Comparison of ENCODE assay signal across 10 cellular contexts in genomic region chr10:11824376-11824775, GRCh38. TPM values are rescaled to one million over a fixed set of nuclear protein-coding genes. Genes with fewer than 3 reads are reported as not detected.
DNase-seq lines count a peak whose midpoint lies in the region; ATAC-seq, FAIRE-seq and TF ChIP-seq lines count a peak whose summit lies in the region.
"Had no signal": no experiment of that assay in that cellular context is flagged by ENCODE, and none has a peak within 500 bp of the region (broad histone marks: within the 10 kb centered on the region; RNA-seq: fewer than 3 reads in every experiment).

No MANE protein-coding gene starts in this region.

- H3K4me3 Mint-ChIP-seq in activated naive CD4-positive, alpha-beta T cell treated with anti-CD3 and anti-CD28 coated beads, Interleukin-2, amount 50 U/mL, for 24 hours: peak overlapping the region; percentile 86
- H3K4me3 Mint-ChIP-seq in astrocyte (ENCODE audit: unreplicated experiment): peak overlapping the region; percentile 93

- H2AFZ ChIP-seq in astrocyte (ENCODE audit: low read depth, low read length): no peak overlapping the region

- TF ChIP-seq POLR2A in transverse colon (IDR thresholded peaks at IDR 0.05): no peak

- peaks cover 32% of the 10 kb centered on the region for H3K27me3 Mint-ChIP-seq in activated naive CD4-positive, alpha-beta T cell treated with anti-CD3 and anti-CD28 coated beads, Interleukin-2, amount 50 U/mL, for 24 hours
- H3K27me3 Mint-ChIP-seq in astrocyte (ENCODE audit: low read depth, unreplicated experiment): no peaks in the 10 kb centered on the region

- ATAC-seq in GM18873 (IDR thresholded peaks at IDR 0.05; ENCODE audit: low FRiP score, unreplicated experiment) (no peak), GM21390 (IDR thresholded peaks at IDR 0.05; ENCODE audit: unreplicated experiment) (no peak), HG03159 (IDR thresholded peaks at IDR 0.05; ENCODE audit: unreplicated experiment) (no peak)

- H3K9me3 ChIP-seq in astrocyte (ENCODE audit: insufficient read depth, low read depth, low read length) (no peaks in the 10 kb centered on the region), kidney (ENCODE audit: control insufficient read depth in 1 of 2, low read length in 2 of 2) (no peaks in the 10 kb centered on the region), transverse colon (no peaks in the 10 kb centered on the region)
- H3K9me3 ChIP-seq: BE2C had no signal

- WGBS in transverse colon (ENCODE audit: low coverage in 1 of 2), 2 donors: 43 to 47% methylated on average over 6 of the region's 6 CpGs

- H3K27ac ChIP-seq in astrocyte (ENCODE audit: low read depth, low read length): no peak overlapping the region
- H3K27ac ChIP-seq in kidney (ENCODE audit: low read depth in 2 of 2, low read length in 2 of 2): no peak overlapping the region
- H3K27ac ChIP-seq in transverse colon: no peak overlapping the region

- FAIRE-seq in astrocyte (lab: Jason Lieb, UNC) (no peak), kidney (lab: Jason Lieb, UNC) (no peak)

- no peaks in the 10 kb centered on the region for H3K27me3 ChIP-seq in astrocyte (ENCODE audit: insufficient read depth, low read length)
- peaks cover 28% of the 10 kb centered on the region for H3K27me3 ChIP-seq in transverse colon

- intact Hi-C loops in kidney (cut with DNase I) (no loop called here), transverse colon (cut with DNase I; ENCODE audit: low total_unique reads) (no loop called here)

- no peak for DNase-seq in activated naive CD4-positive, alpha-beta T cell treated with anti-CD3 and anti-CD28 coated beads, Interleukin-2, amount 50 U/mL, for 16 hours
- DNase-seq in astrocyte (ENCODE audit: low read depth) (peak; percentile 27), kidney (no peak), transverse colon (no peak)
- DNase-seq: BE2C, NCI-H2029 had no signal

- H3K36me3 ChIP-seq in astrocyte (ENCODE audit: insufficient read depth, low read length): no peaks in the 10 kb centered on the region
- H3K36me3 ChIP-seq in kidney (ENCODE audit: control insufficient read depth in 1 of 2, insufficient read depth in 2 of 2, low read length in 2 of 2): no peaks in the 10 kb centered on the region
- no peaks in the 10 kb centered on the region for H3K36me3 ChIP-seq in transverse colon
- H3K36me3 ChIP-seq: BE2C had no signal

- H3K4me1 Mint-ChIP-seq in activated naive CD4-positive, alpha-beta T cell treated with anti-CD3 and anti-CD28 coated beads, Interleukin-2, amount 50 U/mL, for 24 hours: peaks cover 15% of the 10 kb centered on the region
- peaks cover 11% of the 10 kb centered on the region for H3K4me1 Mint-ChIP-seq in astrocyte (ENCODE audit: low read depth, unreplicated experiment)

- no peaks in the 10 kb centered on the region for H3K9me3 Mint-ChIP-seq in activated naive CD4-positive, alpha-beta T cell treated with anti-CD3 and anti-CD28 coated beads, Interleukin-2, amount 50 U/mL, for 24 hours
- no peaks in the 10 kb centered on the region for H3K9me3 Mint-ChIP-seq in astrocyte (ENCODE audit: unreplicated experiment)

- in situ Hi-C loops in transverse colon (cut with MboI; ENCODE audit: low pct_ligation_motif_present in 1 of 4, low pct_unique_long_range_greater_than_20kb in 1 of 4, low sequenced_read_pairs in 3 of 4): no loop called here

- H3K27ac Mint-ChIP-seq in activated naive CD4-positive, alpha-beta T cell treated with anti-CD3 and anti-CD28 coated beads, Interleukin-2, amount 50 U/mL, for 24 hours: no peak overlapping the region
- H3K27ac Mint-ChIP-seq in astrocyte (ENCODE audit: unreplicated experiment): peak overlapping the region; percentile 43

- TF ChIP-seq CTCF in astrocyte (IDR thresholded peaks at IDR 0.05; ENCODE audit: insufficient read depth, low read depth, low read length): no peak
- TF ChIP-seq CTCF in kidney (IDR thresholded peaks at IDR 0.05; ENCODE audit: borderline replicate concordance, extremely low read depth, insufficient read depth): no peak
- no peak for TF ChIP-seq CTCF in transverse colon (IDR thresholded peaks at IDR 0.05)

- H3K4me1 ChIP-seq in astrocyte (ENCODE audit: insufficient read depth, low read length): peaks cover 4% of the 10 kb centered on the region
- no peaks in the 10 kb centered on the region for H3K4me1 ChIP-seq in kidney (ENCODE audit: control insufficient read depth in 1 of 2, insufficient read depth in 1 of 2, low read depth in 1 of 2, low read length in 2 of 2)
- peaks cover 0 to 22% (median 5%) of the 10 kb centered on the region in 4 donors for H3K4me1 ChIP-seq in transverse colon
- H3K4me1 ChIP-seq: BE2C had no signal

- no peaks in the 10 kb centered on the region for H3K36me3 Mint-ChIP-seq in activated naive CD4-positive, alpha-beta T cell treated with anti-CD3 and anti-CD28 coated beads, Interleukin-2, amount 50 U/mL, for 24 hours
- H3K36me3 Mint-ChIP-seq in astrocyte (ENCODE audit: low read depth, unreplicated experiment): peaks cover 2% of the 10 kb centered on the region

- H3K4me3 ChIP-seq in astrocyte (ENCODE audit: insufficient read depth, low read depth, low read length) (peak overlapping the region; percentile 66), kidney (ENCODE audit: low read length in 2 of 2) (peak overlapping the region; percentile 58 to 61), transverse colon (peak overlapping the region in 3 of 4 donors; percentile 73 to 86 (median 83))

- TF ChIP-seq EP300 in transverse colon (IDR thresholded peaks at IDR 0.05; ENCODE audit: low read depth): no peak

- no peak overlapping the region for H3K9ac ChIP-seq in astrocyte (ENCODE audit: low read length)
- no peak overlapping the region for H3K9ac ChIP-seq in kidney (ENCODE audit: low read length in 2 of 2)

- H3K79me2 ChIP-seq in astrocyte (ENCODE audit: insufficient read depth, low read length): peaks cover 18% of the 10 kb centered on the region

- peaks cover 3% of the 10 kb centered on the region for H4K20me1 ChIP-seq in astrocyte (ENCODE audit: insufficient read depth, low read length)

- peak overlapping the region; percentile 87 for H3K4me2 ChIP-seq in astrocyte (ENCODE audit: low read length)

RNA-seq across cellular contexts. Expression of gene PROSER2, which starts 1.2 kb away (rescaled TPM):
- total RNA-seq in astrocyte (10.3 and 12.1 TPM in 2 replicates), kidney (48.2 TPM), transverse colon (10 to 100 TPM in 1 of 4 donors, 1 to 10 TPM in 3; 4.2 to 29.2 (median 6.9) TPM)
- 8.1 TPM for polyA plus RNA-seq in kidney (ENCODE audit: insufficient read depth, low read depth, low replicate concordance)
